ENCODE assay signal across 15 cellular contexts in the genomic region with DNA sequence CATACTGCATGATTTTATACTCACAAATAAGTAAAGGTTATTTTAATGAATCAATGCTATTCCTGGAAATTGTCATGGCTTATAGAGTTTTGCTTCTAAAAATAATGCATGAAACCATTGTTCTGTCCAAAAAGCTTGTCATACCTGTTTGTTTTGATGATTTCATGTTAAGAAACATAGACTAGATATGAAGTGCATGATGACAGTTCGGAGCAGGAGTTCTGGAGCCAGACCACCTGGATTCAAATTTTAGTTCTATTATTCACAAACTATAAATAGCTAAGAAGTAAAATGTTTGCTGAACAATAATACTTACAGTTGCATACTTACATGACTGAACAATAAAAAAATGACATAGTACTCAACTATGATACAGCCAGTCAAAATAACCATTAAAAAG.
"Had no signal": no experiment of that assay in that cellular context is flagged by ENCODE, and none has a peak within 500 bp of the region (broad histone marks: within the 10 kb centered on the region; RNA-seq: fewer than 3 reads in every experiment).

No MANE protein-coding gene starts in this region.

- H3K9me3 ChIP-seq: esophagus squamous epithelium, heart right ventricle had no signal

- H3K27me3 ChIP-seq: esophagus squamous epithelium, heart right ventricle had no signal

- FAIRE-seq: frontal cortex had no signal

- H3K36me3 ChIP-seq: esophagus squamous epithelium, heart right ventricle had no signal

- DNase-seq: effector memory CD8-positive, alpha-beta T cell; esophagus squamous epithelium; heart right ventricle; hypothalamus; islet precursor cell; mammary epithelial cell; naive thymus-derived CD4-positive, alpha-beta T cell; nephron progenitor cell; stimulated activated CD4-positive, alpha-beta T cell treated with anti-CD3 and anti-CD28 coated beads, Interleukin-12 subunit alpha, Interleukin-12 subunit beta, amount 100 ng/mL, for 4 hours; stimulated activated naive CD4-positive, alpha-beta T cell treated with Interleukin-2 at 50 U/mL for 16 hours; trophoblast cell had no signal

- H3K4me3 ChIP-seq: esophagus squamous epithelium, heart right ventricle, skin epidermis had no signal

- ATAC-seq: effector memory CD8-positive, alpha-beta T cell; heart right ventricle; left lobe of liver; naive thymus-derived CD4-positive, alpha-beta T cell; sciatic nerve had no signal

- H3K27ac ChIP-seq: esophagus squamous epithelium, heart right ventricle, skin epidermis had no signal
